2 cellular contexts compared by ENCODE assay signal in the genomic region with DNA sequence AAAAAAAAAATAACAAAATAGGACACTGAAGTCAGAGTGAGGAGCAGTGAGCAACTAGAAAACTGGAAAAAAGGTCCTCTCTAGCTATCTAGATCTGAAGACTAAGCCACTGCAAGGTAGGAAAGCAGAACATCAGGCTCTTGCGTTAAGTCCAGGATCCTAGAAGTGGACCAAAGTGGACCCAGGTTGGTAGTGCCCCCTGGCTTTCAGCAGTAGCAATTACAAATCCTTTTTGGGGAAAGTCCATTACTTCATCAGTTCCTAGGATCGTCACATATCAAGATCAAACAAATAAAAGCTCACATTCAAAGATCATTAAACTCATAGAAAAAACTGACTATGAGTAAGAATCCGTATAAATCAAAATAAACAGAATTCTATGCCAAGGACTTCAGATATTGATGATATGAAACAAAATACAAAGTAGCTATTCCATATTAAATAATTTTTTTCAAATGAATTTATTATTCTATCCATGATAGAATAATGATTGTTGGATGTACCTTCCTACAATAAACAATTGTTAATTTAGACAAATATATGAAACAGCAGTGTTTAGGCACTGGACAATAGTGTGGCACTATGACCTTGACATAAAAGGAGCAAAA.
A peak's percentile ranks its signal among the peaks of the same experiment; 100 is the strongest.
TF ChIP-seq lines count a peak whose summit lies in the region.

No MANE protein-coding gene starts in this region.

TF ChIP-seq in HEK293, 187 proteins besides CTCF, POLR2A, EP300 and RAD21 (continues in another document):
- 0 out of 2 replicates have a peak, but pooled peaks have one; percentile 46 for TF ChIP-seq ZNF2 (tag by site-specific recombination; IDR thresholded peaks at IDR 0.05)
- TF ChIP-seq, protein P1, sequence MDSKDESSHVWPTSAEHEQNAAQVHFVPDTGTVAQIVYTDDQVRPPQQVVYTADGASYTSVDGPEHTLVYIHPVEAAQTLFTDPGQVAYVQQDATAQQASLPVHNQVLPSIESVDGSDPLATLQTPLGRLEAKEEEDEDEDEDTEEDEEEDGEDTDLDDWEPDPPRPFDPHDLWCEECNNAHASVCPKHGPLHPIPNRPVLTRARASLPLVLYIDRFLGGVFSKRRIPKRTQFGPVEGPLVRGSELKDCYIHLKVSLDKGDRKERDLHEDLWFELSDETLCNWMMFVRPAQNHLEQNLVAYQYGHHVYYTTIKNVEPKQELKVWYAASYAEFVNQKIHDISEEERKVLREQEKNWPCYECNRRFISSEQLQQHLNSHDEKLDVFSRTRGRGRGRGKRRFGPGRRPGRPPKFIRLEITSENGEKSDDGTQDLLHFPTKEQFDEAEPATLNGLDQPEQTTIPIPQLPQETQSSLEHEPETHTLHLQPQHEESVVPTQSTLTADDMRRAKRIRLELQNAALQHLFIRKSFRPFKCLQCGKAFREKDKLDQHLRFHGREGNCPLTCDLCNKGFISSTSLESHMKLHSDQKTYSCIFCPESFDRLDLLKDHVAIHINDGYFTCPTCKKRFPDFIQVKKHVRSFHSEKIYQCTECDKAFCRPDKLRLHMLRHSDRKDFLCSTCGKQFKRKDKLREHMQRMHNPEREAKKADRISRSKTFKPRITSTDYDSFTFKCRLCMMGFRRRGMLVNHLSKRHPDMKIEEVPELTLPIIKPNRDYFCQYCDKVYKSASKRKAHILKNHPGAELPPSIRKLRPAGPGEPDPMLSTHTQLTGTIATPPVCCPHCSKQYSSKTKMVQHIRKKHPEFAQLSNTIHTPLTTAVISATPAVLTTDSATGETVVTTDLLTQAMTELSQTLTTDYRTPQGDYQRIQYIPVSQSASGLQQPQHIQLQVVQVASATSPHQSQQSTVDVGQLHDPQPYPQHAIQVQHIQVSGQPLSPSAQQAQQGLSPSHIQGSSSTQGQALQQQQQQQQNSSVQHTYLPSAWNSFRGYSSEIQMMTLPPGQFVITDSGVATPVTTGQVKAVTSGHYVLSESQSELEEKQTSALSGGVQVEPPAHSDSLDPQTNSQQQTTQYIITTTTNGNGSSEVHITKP (tag by site-specific recombination; IDR thresholded peaks at IDR 0.05), result peak; percentile 52
- TF ChIP-seq ZBTB21 (tag by site-specific recombination; IDR thresholded peaks at IDR 0.05), result peak; percentile 66
- TF ChIP-seq ZNF623 (tag by site-specific recombination; IDR thresholded peaks at IDR 0.05), result no peak
- no peak for TF ChIP-seq ZNF324 (tag by site-specific recombination; IDR thresholded peaks at IDR 0.05)
- peak; percentile 55 for TF ChIP-seq ZNF335 (tag by site-specific recombination; conservative IDR thresholded peaks at IDR 0.05)
- TF ChIP-seq SCRT1 (tag by site-specific recombination; IDR thresholded peaks at IDR 0.05; ENCODE audit: borderline replicate concordance), result no peak
- TF ChIP-seq BCL11A (tag by site-specific recombination; IDR thresholded peaks at IDR 0.05; ENCODE audit: low read depth), result 0 out of 2 replicates have a peak, but pooled peaks have one; percentile 33
- TF ChIP-seq ZNF600 (tag by site-specific recombination; IDR thresholded peaks at IDR 0.05), result peak; percentile 45; the same call in 1 of the 2 replicates
- TF ChIP-seq, protein P2, sequence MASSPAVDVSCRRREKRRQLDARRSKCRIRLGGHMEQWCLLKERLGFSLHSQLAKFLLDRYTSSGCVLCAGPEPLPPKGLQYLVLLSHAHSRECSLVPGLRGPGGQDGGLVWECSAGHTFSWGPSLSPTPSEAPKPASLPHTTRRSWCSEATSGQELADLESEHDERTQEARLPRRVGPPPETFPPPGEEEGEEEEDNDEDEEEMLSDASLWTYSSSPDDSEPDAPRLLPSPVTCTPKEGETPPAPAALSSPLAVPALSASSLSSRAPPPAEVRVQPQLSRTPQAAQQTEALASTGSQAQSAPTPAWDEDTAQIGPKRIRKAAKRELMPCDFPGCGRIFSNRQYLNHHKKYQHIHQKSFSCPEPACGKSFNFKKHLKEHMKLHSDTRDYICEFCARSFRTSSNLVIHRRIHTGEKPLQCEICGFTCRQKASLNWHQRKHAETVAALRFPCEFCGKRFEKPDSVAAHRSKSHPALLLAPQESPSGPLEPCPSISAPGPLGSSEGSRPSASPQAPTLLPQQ (tag by site-specific recombination; IDR thresholded peaks at IDR 0.05), result 0 out of 2 replicates have a peak, but pooled peaks have one; percentile 33
- TF ChIP-seq ZBTB7A (tag by site-specific recombination; IDR thresholded peaks at IDR 0.05; ENCODE audit: low read depth), result no peak
- TF ChIP-seq, protein P3, sequence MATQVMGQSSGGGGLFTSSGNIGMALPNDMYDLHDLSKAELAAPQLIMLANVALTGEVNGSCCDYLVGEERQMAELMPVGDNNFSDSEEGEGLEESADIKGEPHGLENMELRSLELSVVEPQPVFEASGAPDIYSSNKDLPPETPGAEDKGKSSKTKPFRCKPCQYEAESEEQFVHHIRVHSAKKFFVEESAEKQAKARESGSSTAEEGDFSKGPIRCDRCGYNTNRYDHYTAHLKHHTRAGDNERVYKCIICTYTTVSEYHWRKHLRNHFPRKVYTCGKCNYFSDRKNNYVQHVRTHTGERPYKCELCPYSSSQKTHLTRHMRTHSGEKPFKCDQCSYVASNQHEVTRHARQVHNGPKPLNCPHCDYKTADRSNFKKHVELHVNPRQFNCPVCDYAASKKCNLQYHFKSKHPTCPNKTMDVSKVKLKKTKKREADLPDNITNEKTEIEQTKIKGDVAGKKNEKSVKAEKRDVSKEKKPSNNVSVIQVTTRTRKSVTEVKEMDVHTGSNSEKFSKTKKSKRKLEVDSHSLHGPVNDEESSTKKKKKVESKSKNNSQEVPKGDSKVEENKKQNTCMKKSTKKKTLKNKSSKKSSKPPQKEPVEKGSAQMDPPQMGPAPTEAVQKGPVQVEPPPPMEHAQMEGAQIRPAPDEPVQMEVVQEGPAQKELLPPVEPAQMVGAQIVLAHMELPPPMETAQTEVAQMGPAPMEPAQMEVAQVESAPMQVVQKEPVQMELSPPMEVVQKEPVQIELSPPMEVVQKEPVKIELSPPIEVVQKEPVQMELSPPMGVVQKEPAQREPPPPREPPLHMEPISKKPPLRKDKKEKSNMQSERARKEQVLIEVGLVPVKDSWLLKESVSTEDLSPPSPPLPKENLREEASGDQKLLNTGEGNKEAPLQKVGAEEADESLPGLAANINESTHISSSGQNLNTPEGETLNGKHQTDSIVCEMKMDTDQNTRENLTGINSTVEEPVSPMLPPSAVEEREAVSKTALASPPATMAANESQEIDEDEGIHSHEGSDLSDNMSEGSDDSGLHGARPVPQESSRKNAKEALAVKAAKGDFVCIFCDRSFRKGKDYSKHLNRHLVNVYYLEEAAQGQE (tag by site-specific recombination; IDR thresholded peaks at IDR 0.05), result 0 out of 2 replicates have a peak, but pooled peaks have one; percentile 27
- TF ChIP-seq, protein P4, sequence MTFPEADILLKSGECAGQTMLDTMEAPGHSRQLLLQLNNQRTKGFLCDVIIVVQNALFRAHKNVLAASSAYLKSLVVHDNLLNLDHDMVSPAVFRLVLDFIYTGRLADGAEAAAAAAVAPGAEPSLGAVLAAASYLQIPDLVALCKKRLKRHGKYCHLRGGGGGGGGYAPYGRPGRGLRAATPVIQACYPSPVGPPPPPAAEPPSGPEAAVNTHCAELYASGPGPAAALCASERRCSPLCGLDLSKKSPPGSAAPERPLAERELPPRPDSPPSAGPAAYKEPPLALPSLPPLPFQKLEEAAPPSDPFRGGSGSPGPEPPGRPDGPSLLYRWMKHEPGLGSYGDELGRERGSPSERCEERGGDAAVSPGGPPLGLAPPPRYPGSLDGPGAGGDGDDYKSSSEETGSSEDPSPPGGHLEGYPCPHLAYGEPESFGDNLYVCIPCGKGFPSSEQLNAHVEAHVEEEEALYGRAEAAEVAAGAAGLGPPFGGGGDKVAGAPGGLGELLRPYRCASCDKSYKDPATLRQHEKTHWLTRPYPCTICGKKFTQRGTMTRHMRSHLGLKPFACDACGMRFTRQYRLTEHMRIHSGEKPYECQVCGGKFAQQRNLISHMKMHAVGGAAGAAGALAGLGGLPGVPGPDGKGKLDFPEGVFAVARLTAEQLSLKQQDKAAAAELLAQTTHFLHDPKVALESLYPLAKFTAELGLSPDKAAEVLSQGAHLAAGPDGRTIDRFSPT (tag by site-specific recombination; IDR thresholded peaks at IDR 0.05), result no peak

TF ChIP-seq in K562, 482 proteins besides CTCF, POLR2A, EP300 and RAD21 (continues in another document):
- TF ChIP-seq ZFX (CRISPR knock-in tag; IDR thresholded peaks at IDR 0.05) (no peak), SREBF2 (CRISPR knock-in tag; IDR thresholded peaks at IDR 0.05) (no peak), CCNT2 (IDR thresholded peaks at IDR 0.05; ENCODE audit: borderline replicate concordance, extremely low read depth, insufficient read length, low read depth, low read length) (no peak), FOXP1 (CRISPR knock-in tag; IDR thresholded peaks at IDR 0.05) (no peak), BCL6 (CRISPR knock-in tag; IDR thresholded peaks at IDR 0.05) (no peak), EHMT2 (IDR thresholded peaks at IDR 0.05) (0 out of 2 replicates have a peak, but pooled peaks have one; percentile 49), JUND (IDR thresholded peaks at IDR 0.05; ENCODE audit: borderline replicate concordance, low read depth, low read length) (peak; percentile 22; the same call in 1 of the 2 replicates), JUND (tag; IDR thresholded peaks at IDR 0.05; ENCODE audit: borderline replicate concordance, low read depth, low read length) (peak; percentile 52; the same call in 1 of the 3 replicates), GTF2E2 (tag; IDR thresholded peaks at IDR 0.05) (no peak), HCFC1 (IDR thresholded peaks at IDR 0.05; ENCODE audit: low read depth, low read length) (no peak), CEBPG (CRISPR knock-in tag; IDR thresholded peaks at IDR 0.05) (no peak), CEBPG (tag; conservative IDR thresholded peaks at IDR 0.05 in 1 of 2, IDR thresholded peaks at IDR 0.05 in 1 of 2) (peak; percentile 42 to 44; a peak in 2 of 4 replicates), RHOXF2B (CRISPR knock-in tag; conservative IDR thresholded peaks at IDR 0.05) (no peak), SNIP1 (IDR thresholded peaks at IDR 0.05; ENCODE audit: low read depth) (no peak), PYGO2 (tag; IDR thresholded peaks at IDR 0.05) (no peak), TFAM (CRISPR knock-in tag; conservative IDR thresholded peaks at IDR 0.05) (no peak), SAFB2 (IDR thresholded peaks at IDR 0.05; ENCODE audit: borderline replicate concordance, low read depth, low read length, severe bottlenecking) (no peak), TEAD1 (CRISPR knock-in tag; IDR thresholded peaks at IDR 0.05) (no peak), ZNF134 (CRISPR knock-in tag; conservative IDR thresholded peaks at IDR 0.05) (no peak), SRSF3 (IDR thresholded peaks at IDR 0.05; ENCODE audit: insufficient read depth, low read length) (no peak), NFE2L1 (tag; IDR thresholded peaks at IDR 0.05; ENCODE audit: borderline replicate concordance, low read depth) (no peak), KAT8 (IDR thresholded peaks at IDR 0.05; ENCODE audit: low read depth) (no peak), ADNP (tag; IDR thresholded peaks at IDR 0.05) (peak; percentile 65), ZNF263 (CRISPR knock-in tag; IDR thresholded peaks at IDR 0.05; ENCODE audit: borderline replicate concordance) (no peak), ARID2 (IDR thresholded peaks at IDR 0.05) (peak; percentile 79; the same call in 1 of the 2 replicates)
- TF ChIP-seq, protein P5, sequence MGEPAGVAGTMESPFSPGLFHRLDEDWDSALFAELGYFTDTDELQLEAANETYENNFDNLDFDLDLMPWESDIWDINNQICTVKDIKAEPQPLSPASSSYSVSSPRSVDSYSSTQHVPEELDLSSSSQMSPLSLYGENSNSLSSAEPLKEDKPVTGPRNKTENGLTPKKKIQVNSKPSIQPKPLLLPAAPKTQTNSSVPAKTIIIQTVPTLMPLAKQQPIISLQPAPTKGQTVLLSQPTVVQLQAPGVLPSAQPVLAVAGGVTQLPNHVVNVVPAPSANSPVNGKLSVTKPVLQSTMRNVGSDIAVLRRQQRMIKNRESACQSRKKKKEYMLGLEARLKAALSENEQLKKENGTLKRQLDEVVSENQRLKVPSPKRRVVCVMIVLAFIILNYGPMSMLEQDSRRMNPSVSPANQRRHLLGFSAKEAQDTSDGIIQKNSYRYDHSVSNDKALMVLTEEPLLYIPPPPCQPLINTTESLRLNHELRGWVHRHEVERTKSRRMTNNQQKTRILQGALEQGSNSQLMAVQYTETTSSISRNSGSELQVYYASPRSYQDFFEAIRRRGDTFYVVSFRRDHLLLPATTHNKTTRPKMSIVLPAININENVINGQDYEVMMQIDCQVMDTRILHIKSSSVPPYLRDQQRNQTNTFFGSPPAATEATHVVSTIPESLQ (CRISPR knock-in tag; IDR thresholded peaks at IDR 0.05), result no peak
- TF ChIP-seq, protein P6, sequence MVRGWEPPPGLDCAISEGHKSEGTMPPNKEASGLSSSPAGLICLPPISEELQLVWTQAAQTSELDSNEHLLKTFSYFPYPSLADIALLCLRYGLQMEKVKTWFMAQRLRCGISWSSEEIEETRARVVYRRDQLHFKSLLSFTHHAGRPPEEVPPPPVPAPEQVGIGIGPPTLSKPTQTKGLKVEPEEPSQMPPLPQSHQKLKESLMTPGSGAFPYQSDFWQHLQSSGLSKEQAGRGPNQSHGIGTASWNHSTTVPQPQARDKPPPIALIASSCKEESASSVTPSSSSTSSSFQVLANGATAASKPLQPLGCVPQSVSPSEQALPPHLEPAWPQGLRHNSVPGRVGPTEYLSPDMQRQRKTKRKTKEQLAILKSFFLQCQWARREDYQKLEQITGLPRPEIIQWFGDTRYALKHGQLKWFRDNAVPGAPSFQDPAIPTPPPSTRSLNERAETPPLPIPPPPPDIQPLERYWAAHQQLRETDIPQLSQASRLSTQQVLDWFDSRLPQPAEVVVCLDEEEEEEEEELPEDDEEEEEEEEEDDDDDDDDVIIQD (CRISPR knock-in tag; IDR thresholded peaks at IDR 0.05), result no peak
- TF ChIP-seq, protein P7, sequence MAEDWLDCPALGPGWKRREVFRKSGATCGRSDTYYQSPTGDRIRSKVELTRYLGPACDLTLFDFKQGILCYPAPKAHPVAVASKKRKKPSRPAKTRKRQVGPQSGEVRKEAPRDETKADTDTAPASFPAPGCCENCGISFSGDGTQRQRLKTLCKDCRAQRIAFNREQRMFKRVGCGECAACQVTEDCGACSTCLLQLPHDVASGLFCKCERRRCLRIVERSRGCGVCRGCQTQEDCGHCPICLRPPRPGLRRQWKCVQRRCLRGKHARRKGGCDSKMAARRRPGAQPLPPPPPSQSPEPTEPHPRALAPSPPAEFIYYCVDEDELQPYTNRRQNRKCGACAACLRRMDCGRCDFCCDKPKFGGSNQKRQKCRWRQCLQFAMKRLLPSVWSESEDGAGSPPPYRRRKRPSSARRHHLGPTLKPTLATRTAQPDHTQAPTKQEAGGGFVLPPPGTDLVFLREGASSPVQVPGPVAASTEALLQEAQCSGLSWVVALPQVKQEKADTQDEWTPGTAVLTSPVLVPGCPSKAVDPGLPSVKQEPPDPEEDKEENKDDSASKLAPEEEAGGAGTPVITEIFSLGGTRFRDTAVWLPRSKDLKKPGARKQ (CRISPR knock-in tag; IDR thresholded peaks at IDR 0.05), result no peak
- TF ChIP-seq, protein P8, sequence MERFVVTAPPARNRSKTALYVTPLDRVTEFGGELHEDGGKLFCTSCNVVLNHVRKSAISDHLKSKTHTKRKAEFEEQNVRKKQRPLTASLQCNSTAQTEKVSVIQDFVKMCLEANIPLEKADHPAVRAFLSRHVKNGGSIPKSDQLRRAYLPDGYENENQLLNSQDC (CRISPR knock-in tag; IDR thresholded peaks at IDR 0.05), result no peak
- TF ChIP-seq, protein P9, sequence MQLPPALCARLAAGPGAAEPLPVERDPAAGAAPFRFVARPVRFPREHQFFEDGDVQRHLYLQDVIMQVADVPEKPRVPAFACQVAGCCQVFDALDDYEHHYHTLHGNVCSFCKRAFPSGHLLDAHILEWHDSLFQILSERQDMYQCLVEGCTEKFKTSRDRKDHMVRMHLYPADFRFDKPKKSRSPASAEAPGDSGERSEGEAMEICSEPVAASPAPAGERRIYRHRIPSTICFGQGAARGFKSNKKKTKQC (CRISPR knock-in tag; IDR thresholded peaks at IDR 0.05), result no peak
